Comparison of ENCODE assay signal across 9 cellular contexts in genomic region chr18:43622024-43622423, GRCh38.
"Had no signal": no experiment of that assay in that cellular context is flagged by ENCODE, and none has a peak within 500 bp of the region (broad histone marks: within the 10 kb centered on the region; RNA-seq: fewer than 3 reads in every experiment).

No MANE protein-coding gene starts in this region.

- H3K9me3 ChIP-seq: HAP-1 had no signal

- DNase-seq: GOT3, H7, HFFc6, KBM-7 had no signal

- H3K9ac ChIP-seq: KMS-11 had no signal

- ATAC-seq: HCT116, HepG2 had no signal

- H3K27ac ChIP-seq: HL-60, KMS-11 had no signal

- H3K4me3 ChIP-seq: HAP-1 had no signal

- H3K36me3 ChIP-seq: HAP-1 had no signal

- H3K4me1 ChIP-seq: HAP-1 had no signal

- H3K4me2 ChIP-seq: KMS-11 had no signal
